In genomic region chr3:58588030-58588614, GRCh38 we compare ENCODE assay signal across 1 cellular context.
TF ChIP-seq lines count a peak whose summit lies in the region.

No MANE protein-coding gene starts in this region.

TF ChIP-seq in H1, 55 proteins besides CTCF, POLR2A, EP300 and RAD21 (continued from another document):
- TF ChIP-seq E2F6 (IDR thresholded peaks at IDR 0.05): peak; percentile 25; the same call in 1 of the 2 replicates
- no peak for TF ChIP-seq SUZ12 (IDR thresholded peaks at IDR 0.05; ENCODE audit: low read length)
- peak; percentile 31 to 78; a peak in 1 of 4 replicates for TF ChIP-seq SIN3A (conservative IDR thresholded peaks at IDR 0.05 in 1 of 2, IDR thresholded peaks at IDR 0.05 in 1 of 2; ENCODE audit: low read depth in 1 of 2, low read length in 2 of 2)
- TF ChIP-seq CEBPB (IDR thresholded peaks at IDR 0.05; ENCODE audit: low read depth, low read length): peak; percentile 47; the same call in 1 of the 2 replicates
